Comparison of ENCODE assay signal across 8 cellular contexts in genomic region chr12:30822385-30823139, GRCh38.
DNase-seq lines count a peak whose midpoint lies in the region; ATAC-seq and TF ChIP-seq lines count a peak whose summit lies in the region.

No MANE protein-coding gene starts in this region.

- TF ChIP-seq CTCF in HL-60 (IDR thresholded peaks at IDR 0.05; ENCODE audit: insufficient read depth, low read length) (no peak), endothelial cell (IDR thresholded peaks at IDR 0.05; ENCODE audit: unreplicated experiment) (no peak)

- no peak for DNase-seq in activated CD4-positive, CD25-positive, alpha-beta regulatory T cell treated with anti-CD3 and anti-CD28 coated beads, Interleukin-2, amount 50 U/mL, for 72 hours
- DNase-seq in HL-60 (ENCODE audit: low read depth in 1 of 2, low spot score in 1 of 2) (peak in 1 of 2 experiments; percentile 21), endothelial cell (ENCODE audit: low spot score) (peak; percentile 72), medulla oblongata (ENCODE audit: extremely low spot score) (peak; percentile 82)
- DNase-seq in activated CD8-positive, alpha-beta memory T cell treated with anti-CD3 and anti-CD28 coated beads for 48 hours (ENCODE audit: low read depth in 2 of 3, low spot score in 2 of 3), result peak in 2 of 3 experiments; percentile 19
- peak; percentile 26 for DNase-seq in stimulated activated naive B cell treated with anti-CD40 and anti-IgM and Interleukin-4, amounts not matched to agents 10 μg/mL and 1 μg/mL and 100 μg/mL, for 72 hours
- no peak for DNase-seq in stimulated activated naive CD4-positive, alpha-beta T cell treated with Interleukin-2 at 50 U/mL for 16 hours (lab: John Stamatoyannopoulos, UW)

- H3K27ac Mint-ChIP-seq in endothelial cell (ENCODE audit: unreplicated experiment), result peak overlapping the region; percentile 72
- H3K27ac Mint-ChIP-seq in stimulated activated naive B cell treated with anti-CD40 and anti-IgM and Interleukin-4, amounts not matched to agents 10 μg/mL and 1 μg/mL and 100 μg/mL, for 72 hours, result peak overlapping the region; percentile 82

- H3K4me3 ChIP-seq in HL-60 (replicated peaks; ENCODE audit: insufficient read depth, low read length), result peak overlapping the region; percentile 25; the same call in 1 of the 2 replicates

- peaks cover 25% of the 10 kb centered on the region for H3K27me3 ChIP-seq in HL-60 (ENCODE audit: insufficient read depth, poor library complexity, severe bottlenecking)

- H3K4me1 Mint-ChIP-seq in endothelial cell (ENCODE audit: unreplicated experiment), result peaks cover 28% of the 10 kb centered on the region
- peaks cover 10 to 27% of the 10 kb centered on the region in 2 donors for H3K4me1 Mint-ChIP-seq in stimulated activated naive B cell treated with anti-CD40 and anti-IgM and Interleukin-4, amounts not matched to agents 10 μg/mL and 1 μg/mL and 100 μg/mL, for 72 hours

- peak; percentile 49 to 53 for ATAC-seq in activated CD4-positive, CD25-positive, alpha-beta regulatory T cell treated with anti-CD3 and anti-CD28 coated beads, Interleukin-2, amount 50 U/mL, for 24 hours
- ATAC-seq in stimulated activated naive B cell treated with anti-CD40 and anti-IgM and Interleukin-4, amounts not matched to agents 10 μg/mL and 1 μg/mL and 100 μg/mL, for 72 hours (replicated peaks), result peak; percentile 69 to 78

- H3K27ac ChIP-seq in HL-60 (replicated peaks), result no peak overlapping the region

- H3K9me3 Mint-ChIP-seq in endothelial cell (ENCODE audit: unreplicated experiment), result no peaks in the 10 kb centered on the region
- no peaks in the 10 kb centered on the region for H3K9me3 Mint-ChIP-seq in stimulated activated naive B cell treated with anti-CD40 and anti-IgM and Interleukin-4, amounts not matched to agents 10 μg/mL and 1 μg/mL and 100 μg/mL, for 72 hours

- peaks cover 13% of the 10 kb centered on the region for H3K27me3 Mint-ChIP-seq in endothelial cell (ENCODE audit: unreplicated experiment)
- peaks cover 47 to 78% of the 10 kb centered on the region in 2 donors for H3K27me3 Mint-ChIP-seq in stimulated activated naive B cell treated with anti-CD40 and anti-IgM and Interleukin-4, amounts not matched to agents 10 μg/mL and 1 μg/mL and 100 μg/mL, for 72 hours

- H3K4me3 Mint-ChIP-seq in endothelial cell (ENCODE audit: unreplicated experiment), result peak overlapping the region; percentile 91
- H3K4me3 Mint-ChIP-seq in stimulated activated naive B cell treated with anti-CD40 and anti-IgM and Interleukin-4, amounts not matched to agents 10 μg/mL and 1 μg/mL and 100 μg/mL, for 72 hours, result peak overlapping the region; percentile 89 to 94

- H3K36me3 Mint-ChIP-seq in endothelial cell (ENCODE audit: low read depth, unreplicated experiment), result peaks cover 3% of the 10 kb centered on the region
- no peaks in the 10 kb centered on the region for H3K36me3 Mint-ChIP-seq in stimulated activated naive B cell treated with anti-CD40 and anti-IgM and Interleukin-4, amounts not matched to agents 10 μg/mL and 1 μg/mL and 100 μg/mL, for 72 hours

Comparison
In these comparisons a context has a peak if more than half of its experiments do, and no peak if none do; other contexts are left out.
1. DNase-seq: peak in activated CD8-positive, alpha-beta memory T cell treated with anti-CD3 and anti-CD28 coated beads for 48 hours (2 of 3), endothelial cell (single experiment), medulla oblongata (single experiment) and stimulated activated naive B cell treated with anti-CD40 and anti-IgM and Interleukin-4, amounts not matched to agents 10 μg/mL and 1 μg/mL and 100 μg/mL, for 72 hours (single experiment); none in activated CD4-positive, CD25-positive, alpha-beta regulatory T cell treated with anti-CD3 and anti-CD28 coated beads, Interleukin-2, amount 50 U/mL, for 72 hours (single experiment) and stimulated activated naive CD4-positive, alpha-beta T cell treated with Interleukin-2 at 50 U/mL for 16 hours (single experiment).